In the genomic region with DNA sequence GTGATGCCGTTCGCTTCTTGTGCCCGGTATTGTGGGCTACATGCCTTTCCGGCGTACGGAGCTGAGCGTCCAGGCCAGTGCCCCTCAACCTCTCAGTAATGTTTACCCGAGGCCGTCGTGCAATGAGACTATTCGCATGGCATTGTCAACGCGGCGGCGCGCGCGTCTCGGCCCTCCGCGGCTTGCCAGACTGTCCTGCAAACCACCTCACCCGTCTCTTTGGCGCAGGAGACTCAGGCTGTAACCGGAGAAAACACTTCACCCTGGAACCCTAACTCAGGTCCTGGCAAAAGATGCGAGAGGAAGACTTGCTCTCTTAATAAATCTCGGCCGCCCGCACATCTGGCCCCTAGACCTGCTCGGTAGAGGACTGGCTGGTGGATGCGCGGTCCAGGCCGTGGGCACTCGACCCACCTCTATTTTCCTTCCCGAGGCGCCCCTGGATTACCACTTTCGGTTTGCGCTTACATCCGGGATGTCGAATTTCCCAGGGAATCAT, we compare ENCODE assay signal across 1 cellular context.
TF ChIP-seq lines count a peak whose summit lies in the region.

No MANE protein-coding gene starts in this region.

TF ChIP-seq in GM23338, 12 proteins besides CTCF, POLR2A, EP300 and RAD21 (continued from another document):
- TF ChIP-seq ZNF331 (CRISPR knock-in tag; IDR thresholded peaks at IDR 0.05; ENCODE audit: low read depth) (no peak), POLR2AphosphoS5 (IDR thresholded peaks at IDR 0.05; ENCODE audit: low read depth) (no peak), EZH2phosphoT487 (IDR thresholded peaks at IDR 0.05; ENCODE audit: unreplicated experiment) (peak; percentile 93), NANOG (IDR thresholded peaks at IDR 0.05; ENCODE audit: borderline replicate concordance) (no peak), EZH2 (IDR thresholded peaks at IDR 0.05; ENCODE audit: low read depth, unreplicated experiment) (peak; percentile 83), CREB1 (CRISPR knock-in tag; IDR thresholded peaks at IDR 0.05; ENCODE audit: low read depth) (no peak), ZNF114 (CRISPR knock-in tag; IDR thresholded peaks at IDR 0.05) (no peak), STAT1 (IDR thresholded peaks at IDR 0.05; ENCODE audit: unreplicated experiment) (no peak)
- TF ChIP-seq, protein P1, sequence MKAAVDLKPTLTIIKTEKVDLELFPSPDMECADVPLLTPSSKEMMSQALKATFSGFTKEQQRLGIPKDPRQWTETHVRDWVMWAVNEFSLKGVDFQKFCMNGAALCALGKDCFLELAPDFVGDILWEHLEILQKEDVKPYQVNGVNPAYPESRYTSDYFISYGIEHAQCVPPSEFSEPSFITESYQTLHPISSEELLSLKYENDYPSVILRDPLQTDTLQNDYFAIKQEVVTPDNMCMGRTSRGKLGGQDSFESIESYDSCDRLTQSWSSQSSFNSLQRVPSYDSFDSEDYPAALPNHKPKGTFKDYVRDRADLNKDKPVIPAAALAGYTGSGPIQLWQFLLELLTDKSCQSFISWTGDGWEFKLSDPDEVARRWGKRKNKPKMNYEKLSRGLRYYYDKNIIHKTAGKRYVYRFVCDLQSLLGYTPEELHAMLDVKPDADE (IDR thresholded peaks at IDR 0.05): no peak
- TF ChIP-seq, protein P2, sequence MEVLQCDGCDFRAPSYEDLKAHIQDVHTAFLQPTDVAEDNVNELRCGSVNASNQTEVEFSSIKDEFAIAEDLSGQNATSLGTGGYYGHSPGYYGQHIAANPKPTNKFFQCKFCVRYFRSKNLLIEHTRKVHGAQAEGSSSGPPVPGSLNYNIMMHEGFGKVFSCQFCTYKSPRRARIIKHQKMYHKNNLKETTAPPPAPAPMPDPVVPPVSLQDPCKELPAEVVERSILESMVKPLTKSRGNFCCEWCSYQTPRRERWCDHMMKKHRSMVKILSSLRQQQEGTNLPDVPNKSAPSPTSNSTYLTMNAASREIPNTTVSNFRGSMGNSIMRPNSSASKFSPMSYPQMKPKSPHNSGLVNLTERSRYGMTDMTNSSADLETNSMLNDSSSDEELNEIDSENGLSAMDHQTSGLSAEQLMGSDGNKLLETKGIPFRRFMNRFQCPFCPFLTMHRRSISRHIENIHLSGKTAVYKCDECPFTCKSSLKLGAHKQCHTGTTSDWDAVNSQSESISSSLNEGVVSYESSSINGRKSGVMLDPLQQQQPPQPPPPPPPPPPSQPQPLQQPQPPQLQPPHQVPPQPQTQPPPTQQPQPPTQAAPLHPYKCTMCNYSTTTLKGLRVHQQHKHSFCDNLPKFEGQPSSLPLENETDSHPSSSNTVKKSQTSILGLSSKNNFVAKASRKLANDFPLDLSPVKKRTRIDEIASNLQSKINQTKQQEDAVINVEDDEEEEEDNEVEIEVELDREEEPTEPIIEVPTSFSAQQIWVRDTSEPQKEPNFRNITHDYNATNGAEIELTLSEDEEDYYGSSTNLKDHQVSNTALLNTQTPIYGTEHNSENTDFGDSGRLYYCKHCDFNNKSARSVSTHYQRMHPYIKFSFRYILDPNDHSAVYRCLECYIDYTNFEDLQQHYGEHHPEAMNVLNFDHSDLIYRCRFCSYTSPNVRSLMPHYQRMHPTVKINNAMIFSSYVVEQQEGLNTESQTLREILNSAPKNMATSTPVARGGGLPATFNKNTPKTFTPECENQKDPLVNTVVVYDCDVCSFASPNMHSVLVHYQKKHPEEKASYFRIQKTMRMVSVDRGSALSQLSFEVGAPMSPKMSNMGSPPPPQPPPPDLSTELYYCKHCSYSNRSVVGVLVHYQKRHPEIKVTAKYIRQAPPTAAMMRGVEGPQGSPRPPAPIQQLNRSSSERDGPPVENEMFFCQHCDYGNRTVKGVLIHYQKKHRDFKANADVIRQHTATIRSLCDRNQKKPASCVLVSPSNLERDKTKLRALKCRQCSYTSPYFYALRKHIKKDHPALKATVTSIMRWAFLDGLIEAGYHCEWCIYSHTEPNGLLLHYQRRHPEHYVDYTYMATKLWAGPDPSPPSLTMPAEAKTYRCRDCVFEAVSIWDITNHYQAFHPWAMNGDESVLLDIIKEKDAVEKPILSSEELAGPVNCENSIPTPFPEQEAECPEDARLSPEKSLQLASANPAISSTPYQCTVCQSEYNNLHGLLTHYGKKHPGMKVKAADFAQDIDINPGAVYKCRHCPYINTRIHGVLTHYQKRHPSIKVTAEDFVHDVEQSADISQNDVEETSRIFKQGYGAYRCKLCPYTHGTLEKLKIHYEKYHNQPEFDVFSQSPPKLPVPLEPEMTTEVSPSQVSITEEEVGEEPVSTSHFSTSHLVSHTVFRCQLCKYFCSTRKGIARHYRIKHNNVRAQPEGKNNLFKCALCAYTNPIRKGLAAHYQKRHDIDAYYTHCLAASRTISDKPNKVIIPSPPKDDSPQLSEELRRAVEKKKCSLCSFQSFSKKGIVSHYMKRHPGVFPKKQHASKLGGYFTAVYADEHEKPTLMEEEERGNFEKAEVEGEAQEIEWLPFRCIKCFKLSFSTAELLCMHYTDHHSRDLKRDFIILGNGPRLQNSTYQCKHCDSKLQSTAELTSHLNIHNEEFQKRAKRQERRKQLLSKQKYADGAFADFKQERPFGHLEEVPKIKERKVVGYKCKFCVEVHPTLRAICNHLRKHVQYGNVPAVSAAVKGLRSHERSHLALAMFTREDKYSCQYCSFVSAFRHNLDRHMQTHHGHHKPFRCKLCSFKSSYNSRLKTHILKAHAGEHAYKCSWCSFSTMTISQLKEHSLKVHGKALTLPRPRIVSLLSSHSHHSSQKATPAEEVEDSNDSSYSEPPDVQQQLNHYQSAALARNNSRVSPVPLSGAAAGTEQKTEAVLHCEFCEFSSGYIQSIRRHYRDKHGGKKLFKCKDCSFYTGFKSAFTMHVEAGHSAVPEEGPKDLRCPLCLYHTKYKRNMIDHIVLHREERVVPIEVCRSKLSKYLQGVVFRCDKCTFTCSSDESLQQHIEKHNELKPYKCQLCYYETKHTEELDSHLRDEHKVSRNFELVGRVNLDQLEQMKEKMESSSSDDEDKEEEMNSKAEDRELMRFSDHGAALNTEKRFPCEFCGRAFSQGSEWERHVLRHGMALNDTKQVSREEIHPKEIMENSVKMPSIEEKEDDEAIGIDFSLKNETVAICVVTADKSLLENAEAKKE (CRISPR knock-in tag; IDR thresholded peaks at IDR 0.05): no peak
